ENCODE assay signal across 8 cellular contexts in the genomic region with DNA sequence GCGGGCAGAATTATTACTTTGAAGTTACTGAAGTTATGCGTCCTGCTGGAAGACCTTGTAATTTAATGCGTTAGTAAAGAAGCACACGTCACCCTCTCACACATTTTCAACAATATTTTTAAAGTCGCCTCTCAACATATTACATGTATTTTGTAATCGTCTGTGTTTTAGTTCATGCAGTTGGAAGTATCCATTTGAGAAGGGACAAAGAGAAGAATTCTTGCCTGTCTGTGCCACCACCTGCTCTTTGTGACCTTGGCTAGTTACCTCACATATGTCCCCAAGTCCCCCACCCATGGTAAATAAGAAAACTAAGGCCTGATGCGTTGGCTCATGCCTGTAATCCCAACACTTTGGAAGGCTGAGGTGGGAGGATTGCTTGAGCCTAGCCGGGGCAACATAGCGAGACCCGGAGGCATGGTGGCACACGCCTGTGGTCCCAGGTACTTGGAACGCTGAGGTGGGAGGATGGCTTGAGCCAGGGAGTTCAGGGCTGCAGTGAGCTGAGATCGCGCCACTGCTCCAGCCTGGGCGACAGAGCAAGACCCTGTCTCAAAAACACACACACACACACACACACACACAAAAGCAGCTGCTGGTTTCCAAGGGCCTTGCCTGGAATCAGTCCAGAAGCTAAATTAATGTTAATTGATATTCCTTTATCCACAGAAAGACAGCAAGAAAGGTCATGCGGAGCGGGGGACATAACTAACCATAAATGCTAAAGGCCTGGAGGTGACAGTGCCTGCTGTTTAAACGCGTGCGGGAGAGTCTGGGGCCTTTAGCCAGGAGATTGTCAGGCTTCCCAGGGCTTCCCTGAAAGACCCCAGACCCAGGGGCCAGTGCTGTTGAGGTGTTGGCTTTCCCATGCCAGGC. TPM values are rescaled to one million over a fixed set of nuclear protein-coding genes. Genes with fewer than 3 reads are reported as not detected.
DNase-seq lines count a peak whose midpoint lies in the region; ATAC-seq and TF ChIP-seq lines count a peak whose summit lies in the region.

No MANE protein-coding gene starts in this region.

- H3K4me1 ChIP-seq in gastrocnemius medialis = peaks cover 19 to 32% of the 10 kb centered on the region in 2 donors

- TF ChIP-seq POLR2A in gastrocnemius medialis (IDR thresholded peaks at IDR 0.05) = no peak

- peak overlapping the region; percentile 89 for H3K4me3 Mint-ChIP-seq in activated CD8-positive, alpha-beta memory T cell treated with anti-CD3 and anti-CD28 coated beads, Interleukin-2, amount 10 ng/mL, durations not matched to agents 7 days and 5 days

- peaks cover 20% of the 10 kb centered on the region for H3K4me1 Mint-ChIP-seq in activated CD8-positive, alpha-beta memory T cell treated with anti-CD3 and anti-CD28 coated beads, Interleukin-2, amount 10 ng/mL, durations not matched to agents 7 days and 5 days

- no peak for TF ChIP-seq CTCF in fibroblast of villous mesenchyme (IDR thresholded peaks at IDR 0.05; ENCODE audit: insufficient read depth, low read depth, low read length)
- no peak for TF ChIP-seq CTCF in gastrocnemius medialis (IDR thresholded peaks at IDR 0.05 in 4 of 5, conservative IDR thresholded peaks at IDR 0.05 in 1 of 5)
- TF ChIP-seq CTCF in GM10266 (IDR thresholded peaks at IDR 0.05; ENCODE audit: control insufficient read depth, insufficient read depth, low read depth, missing control alignments) = no peak

- H3K4me3 ChIP-seq in fibroblast of villous mesenchyme (ENCODE audit: low read depth, low read length) (peak overlapping the region; percentile 63), gastrocnemius medialis (peak overlapping the region; percentile 54 to 87 (median 64))

- CTCF ChIA-PET in activated CD8-positive, alpha-beta memory T cell treated with anti-CD3 and anti-CD28 coated beads, Interleukin-2, amount 10 ng/mL, durations not matched to agents 7 days and 5 days (lab: Charles Lee) = interaction anchor here (1.0 to 1.7 kb wide), 2 partner anchors 8 to 11 kb away, joined by 4 to 6 read pairs; no protein-coding TSS in a partner anchor

- no peaks in the 10 kb centered on the region for H3K36me3 ChIP-seq in gastrocnemius medialis

- no peaks in the 10 kb centered on the region for H3K27me3 Mint-ChIP-seq in activated CD8-positive, alpha-beta memory T cell treated with anti-CD3 and anti-CD28 coated beads, Interleukin-2, amount 10 ng/mL, durations not matched to agents 7 days and 5 days

- no peaks in the 10 kb centered on the region for H3K27me3 ChIP-seq in gastrocnemius medialis

- peaks cover 12% of the 10 kb centered on the region for H3K36me3 Mint-ChIP-seq in activated CD8-positive, alpha-beta memory T cell treated with anti-CD3 and anti-CD28 coated beads, Interleukin-2, amount 10 ng/mL, durations not matched to agents 7 days and 5 days

- peak overlapping the region; percentile 95 for H3K27ac Mint-ChIP-seq in activated CD8-positive, alpha-beta memory T cell treated with anti-CD3 and anti-CD28 coated beads, Interleukin-2, amount 10 ng/mL, durations not matched to agents 7 days and 5 days

- in situ Hi-C loops in gastrocnemius medialis (cut with MboI; ENCODE audit: low sequenced_read_pairs in 4 of 4) = loop anchor here in 3 of 4 donors (25.0 kb wide), 4 partner anchors 89 to 1011 kb away; a partner anchor contains a TSS

- ATAC-seq in activated CD8-positive, alpha-beta memory T cell treated with anti-CD3 and anti-CD28 coated beads, Interleukin-2, amount 10 ng/mL, durations not matched to agents 7 days and 5 days = no peak
- ATAC-seq in gastrocnemius medialis (no peak), HG02571 (IDR thresholded peaks at IDR 0.05; ENCODE audit: unreplicated experiment) (no peak), HG03460 (IDR thresholded peaks at IDR 0.05; ENCODE audit: unreplicated experiment) (no peak)

- H3K9me3 Mint-ChIP-seq in activated CD8-positive, alpha-beta memory T cell treated with anti-CD3 and anti-CD28 coated beads, Interleukin-2, amount 10 ng/mL, durations not matched to agents 7 days and 5 days (ENCODE audit: low read depth) = no peaks in the 10 kb centered on the region

- no peaks in the 10 kb centered on the region for H3K9me3 ChIP-seq in gastrocnemius medialis

- intact Hi-C loops in gastrocnemius medialis (cut with DNase I; ENCODE audit: low total_unique reads) = loop anchor here (10.0 kb wide), 1 partner anchor 401 kb away; a partner anchor contains a TSS

- DNase-seq in activated CD8-positive, alpha-beta memory T cell treated with anti-CD3 and anti-CD28 coated beads, Interleukin-2, amount 10 ng/mL, durations not matched to agents 7 days and 5 days = no peak
- DNase-seq in activated CD8-positive, alpha-beta memory T cell treated with anti-CD3 and anti-CD28 coated beads for 24 hours = no peak
- DNase-seq in SK-N-DZ (ENCODE audit: low spot score) = peak; percentile 13
- DNase-seq in fibroblast of villous mesenchyme (ENCODE audit: low read depth) = no peak
- no peak for DNase-seq in gastrocnemius medialis
- DNase-seq in GM10266 (ENCODE audit: extremely low spot score) = no peak

- H3K27ac ChIP-seq in gastrocnemius medialis = peak overlapping the region; percentile 90 to 99 (median 96)

RNA-seq across cellular contexts. Expression of a gene that starts 0.8 kb away (rescaled TPM):
- 10 to 100 TPM in 1 of 2 experiments, 1 to 10 TPM in 1; 8.6 to 10.7 TPM for total RNA-seq in activated CD8-positive, alpha-beta memory T cell treated with anti-CD3 and anti-CD28 coated beads, Interleukin-2, amount 10 ng/mL, durations not matched to agents 7 days and 5 days
- polyA plus RNA-seq in SK-N-DZ (2014; cell fraction: cytosol; rRNA removed) = 4.9 and 5.4 TPM in 2 replicates
- 1.4 and 2.4 TPM in 2 replicates for polyA plus RNA-seq in SK-N-DZ (2014; cell fraction: nucleus; rRNA removed)
- 5.2 and 7.1 TPM in 2 replicates for total RNA-seq in fibroblast of villous mesenchyme
- 1 to 10 TPM; 1.3 to 8.6 (median 3.8) TPM for total RNA-seq in gastrocnemius medialis

RNA-seq across cellular contexts. Expression of a gene that starts 1.7 kb away (rescaled TPM):
- 100 to 1,000 TPM; 136 to 138 TPM for total RNA-seq in activated CD8-positive, alpha-beta memory T cell treated with anti-CD3 and anti-CD28 coated beads, Interleukin-2, amount 10 ng/mL, durations not matched to agents 7 days and 5 days
- 45.0 and 49.1 TPM in 2 replicates for polyA plus RNA-seq in SK-N-DZ (2014; cell fraction: cytosol; rRNA removed)
- 32.0 and 63.7 TPM in 2 replicates for polyA plus RNA-seq in SK-N-DZ (2014; cell fraction: nucleus; rRNA removed)
- total RNA-seq in fibroblast of villous mesenchyme (28.1 and 28.3 TPM in 2 replicates), gastrocnemius medialis (10 to 100 TPM; 15.9 to 56.4 (median 51.8) TPM)

RNA-seq across cellular contexts. Expression of a gene that starts 28.9 kb away (rescaled TPM):
- 1 to 10 TPM; 6.8 to 7.5 TPM for total RNA-seq in activated CD8-positive, alpha-beta memory T cell treated with anti-CD3 and anti-CD28 coated beads, Interleukin-2, amount 10 ng/mL, durations not matched to agents 7 days and 5 days
- polyA plus RNA-seq in SK-N-DZ (2014; cell fraction: cytosol; rRNA removed) = 5.3 and 8.1 TPM in 2 replicates
- 24.6 and 28.8 TPM in 2 replicates for polyA plus RNA-seq in SK-N-DZ (2014; cell fraction: nucleus; rRNA removed)
- total RNA-seq in fibroblast of villous mesenchyme (4.3 and 12.6 TPM in 2 replicates), gastrocnemius medialis (1 to 10 TPM; 1.8 to 2.6 (median 2.0) TPM)

RNA-seq across cellular contexts. Expression of a gene that starts 38.5 kb away (rescaled TPM):
- 100 to 1,000 TPM in 1 of 2 experiments, 10 to 100 TPM in 1; 92.8 to 115 TPM for total RNA-seq in activated CD8-positive, alpha-beta memory T cell treated with anti-CD3 and anti-CD28 coated beads, Interleukin-2, amount 10 ng/mL, durations not matched to agents 7 days and 5 days
- polyA plus RNA-seq in SK-N-DZ (2014; cell fraction: cytosol; rRNA removed) = 135 and 149 TPM in 2 replicates
- polyA plus RNA-seq in SK-N-DZ (2014; cell fraction: nucleus; rRNA removed) = 176 and 329 TPM in 2 replicates
- 59.9 and 62.2 TPM in 2 replicates for total RNA-seq in fibroblast of villous mesenchyme
- total RNA-seq in gastrocnemius medialis = 100 to 1,000 TPM in 2 of 4 donors, 10 to 100 TPM in 2; 76.3 to 175 (median 111) TPM

RNA-seq across cellular contexts. Expression of a gene that starts 46.3 kb away (rescaled TPM):
- 100 to 1,000 TPM; 127 to 148 TPM for total RNA-seq in activated CD8-positive, alpha-beta memory T cell treated with anti-CD3 and anti-CD28 coated beads, Interleukin-2, amount 10 ng/mL, durations not matched to agents 7 days and 5 days
- polyA plus RNA-seq in SK-N-DZ (2014; cell fraction: cytosol; rRNA removed) = 0.21 and 1.0 TPM in 2 replicates
- polyA plus RNA-seq in SK-N-DZ (2014; cell fraction: nucleus; rRNA removed) = 2.3 and 4.7 TPM in 2 replicates
- total RNA-seq in fibroblast of villous mesenchyme (62.6 and 102 TPM in 2 replicates), gastrocnemius medialis (100 to 1,000 TPM in 3 of 4 donors, 10 to 100 TPM in 1; 73.9 to 157 (median 115) TPM)
